ENCODE assay signal across 18 cellular contexts in genomic region chrX:52516987-52517325, GRCh38. TPM values are rescaled to one million over a fixed set of nuclear protein-coding genes. Genes with fewer than 3 reads are reported as not detected.
"Had no signal": no experiment of that assay in that cellular context is flagged by ENCODE, and none has a peak within 500 bp of the region (broad histone marks: within the 10 kb centered on the region; RNA-seq: fewer than 3 reads in every experiment).

Gene XAGE1B (minus strand): TSS chrX:52517063. CDS start chrX:52515527, 1,536 bp downstream.

RNA-seq across cellular contexts. Expression of gene XAGE1B, which starts in this region (rescaled TPM):
- total RNA-seq: dermis blood vessel endothelial cell, dorsolateral prefrontal cortex, endothelial cell of umbilical vein, epithelial cell of proximal tubule, esophagus squamous epithelium, gastrocnemius medialis, glomerular endothelial cell, heart right ventricle, kidney epithelial cell, left cardiac atrium, left ventricle myocardium superior, lower lobe of right lung, lung microvascular endothelial cell, mesenteric fat pad, mesothelial cell of epicardium, mucosa of gallbladder had no signal
- polyA plus RNA-seq: endothelial cell of umbilical vein, esophagus, heart right ventricle, keratinocyte had no signal
